In the genomic region with DNA sequence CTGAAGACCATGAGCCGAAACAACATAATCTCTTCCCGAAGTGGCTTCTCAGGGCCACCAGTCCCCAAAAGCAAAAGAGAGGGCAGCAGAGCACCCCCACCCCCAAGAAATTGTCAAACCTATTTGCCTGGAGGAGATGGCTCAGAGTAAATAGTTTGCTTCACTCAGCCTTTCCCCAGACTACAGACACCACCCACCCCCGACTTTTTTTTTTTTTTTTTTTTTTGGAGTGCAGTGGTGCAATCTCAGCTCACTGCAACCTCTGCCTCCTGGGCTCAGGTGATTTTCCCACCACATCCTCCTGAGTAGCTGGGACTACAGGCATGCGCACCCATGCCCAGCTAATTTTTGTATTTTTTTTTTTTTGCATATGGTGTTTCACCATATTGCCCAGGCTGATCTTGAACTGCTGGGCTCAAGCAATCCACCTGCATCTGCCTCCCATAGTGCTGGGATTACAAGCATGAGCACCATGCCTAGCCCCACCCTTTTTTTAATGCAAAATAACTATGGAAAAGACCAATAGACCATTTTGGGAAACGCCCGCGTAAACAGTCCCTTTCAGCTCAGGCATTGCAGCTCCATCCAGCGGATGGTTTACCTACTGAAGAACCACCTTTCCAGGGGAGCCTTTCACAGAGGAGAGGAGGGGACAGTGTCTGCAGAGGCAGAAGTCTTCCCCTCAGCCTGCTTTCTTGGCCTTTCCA, we compare ENCODE assay signal across 1 cellular context.
TF ChIP-seq lines count a peak whose summit lies in the region.

No MANE protein-coding gene starts in this region.

TF ChIP-seq in GM23338, 12 proteins besides CTCF, POLR2A, EP300 and RAD21:
- TF ChIP-seq, protein P1, sequence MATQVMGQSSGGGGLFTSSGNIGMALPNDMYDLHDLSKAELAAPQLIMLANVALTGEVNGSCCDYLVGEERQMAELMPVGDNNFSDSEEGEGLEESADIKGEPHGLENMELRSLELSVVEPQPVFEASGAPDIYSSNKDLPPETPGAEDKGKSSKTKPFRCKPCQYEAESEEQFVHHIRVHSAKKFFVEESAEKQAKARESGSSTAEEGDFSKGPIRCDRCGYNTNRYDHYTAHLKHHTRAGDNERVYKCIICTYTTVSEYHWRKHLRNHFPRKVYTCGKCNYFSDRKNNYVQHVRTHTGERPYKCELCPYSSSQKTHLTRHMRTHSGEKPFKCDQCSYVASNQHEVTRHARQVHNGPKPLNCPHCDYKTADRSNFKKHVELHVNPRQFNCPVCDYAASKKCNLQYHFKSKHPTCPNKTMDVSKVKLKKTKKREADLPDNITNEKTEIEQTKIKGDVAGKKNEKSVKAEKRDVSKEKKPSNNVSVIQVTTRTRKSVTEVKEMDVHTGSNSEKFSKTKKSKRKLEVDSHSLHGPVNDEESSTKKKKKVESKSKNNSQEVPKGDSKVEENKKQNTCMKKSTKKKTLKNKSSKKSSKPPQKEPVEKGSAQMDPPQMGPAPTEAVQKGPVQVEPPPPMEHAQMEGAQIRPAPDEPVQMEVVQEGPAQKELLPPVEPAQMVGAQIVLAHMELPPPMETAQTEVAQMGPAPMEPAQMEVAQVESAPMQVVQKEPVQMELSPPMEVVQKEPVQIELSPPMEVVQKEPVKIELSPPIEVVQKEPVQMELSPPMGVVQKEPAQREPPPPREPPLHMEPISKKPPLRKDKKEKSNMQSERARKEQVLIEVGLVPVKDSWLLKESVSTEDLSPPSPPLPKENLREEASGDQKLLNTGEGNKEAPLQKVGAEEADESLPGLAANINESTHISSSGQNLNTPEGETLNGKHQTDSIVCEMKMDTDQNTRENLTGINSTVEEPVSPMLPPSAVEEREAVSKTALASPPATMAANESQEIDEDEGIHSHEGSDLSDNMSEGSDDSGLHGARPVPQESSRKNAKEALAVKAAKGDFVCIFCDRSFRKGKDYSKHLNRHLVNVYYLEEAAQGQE (IDR thresholded peaks at IDR 0.05; ENCODE audit: unreplicated experiment): no peak
- TF ChIP-seq ZNF114 (CRISPR knock-in tag; IDR thresholded peaks at IDR 0.05) (no peak), POLR2AphosphoS5 (IDR thresholded peaks at IDR 0.05; ENCODE audit: low read depth) (no peak), JUNB (IDR thresholded peaks at IDR 0.05; ENCODE audit: unreplicated experiment) (no peak), NANOG (IDR thresholded peaks at IDR 0.05; ENCODE audit: borderline replicate concordance) (no peak), ETS1 (IDR thresholded peaks at IDR 0.05) (no peak), ZNF331 (CRISPR knock-in tag; IDR thresholded peaks at IDR 0.05; ENCODE audit: low read depth) (no peak), EZH2phosphoT487 (IDR thresholded peaks at IDR 0.05; ENCODE audit: unreplicated experiment) (no peak), STAT1 (IDR thresholded peaks at IDR 0.05; ENCODE audit: unreplicated experiment) (no peak), EZH2 (IDR thresholded peaks at IDR 0.05; ENCODE audit: low read depth, unreplicated experiment) (no peak), CREB1 (CRISPR knock-in tag; IDR thresholded peaks at IDR 0.05; ENCODE audit: low read depth) (no peak)
- TF ChIP-seq, protein P2, sequence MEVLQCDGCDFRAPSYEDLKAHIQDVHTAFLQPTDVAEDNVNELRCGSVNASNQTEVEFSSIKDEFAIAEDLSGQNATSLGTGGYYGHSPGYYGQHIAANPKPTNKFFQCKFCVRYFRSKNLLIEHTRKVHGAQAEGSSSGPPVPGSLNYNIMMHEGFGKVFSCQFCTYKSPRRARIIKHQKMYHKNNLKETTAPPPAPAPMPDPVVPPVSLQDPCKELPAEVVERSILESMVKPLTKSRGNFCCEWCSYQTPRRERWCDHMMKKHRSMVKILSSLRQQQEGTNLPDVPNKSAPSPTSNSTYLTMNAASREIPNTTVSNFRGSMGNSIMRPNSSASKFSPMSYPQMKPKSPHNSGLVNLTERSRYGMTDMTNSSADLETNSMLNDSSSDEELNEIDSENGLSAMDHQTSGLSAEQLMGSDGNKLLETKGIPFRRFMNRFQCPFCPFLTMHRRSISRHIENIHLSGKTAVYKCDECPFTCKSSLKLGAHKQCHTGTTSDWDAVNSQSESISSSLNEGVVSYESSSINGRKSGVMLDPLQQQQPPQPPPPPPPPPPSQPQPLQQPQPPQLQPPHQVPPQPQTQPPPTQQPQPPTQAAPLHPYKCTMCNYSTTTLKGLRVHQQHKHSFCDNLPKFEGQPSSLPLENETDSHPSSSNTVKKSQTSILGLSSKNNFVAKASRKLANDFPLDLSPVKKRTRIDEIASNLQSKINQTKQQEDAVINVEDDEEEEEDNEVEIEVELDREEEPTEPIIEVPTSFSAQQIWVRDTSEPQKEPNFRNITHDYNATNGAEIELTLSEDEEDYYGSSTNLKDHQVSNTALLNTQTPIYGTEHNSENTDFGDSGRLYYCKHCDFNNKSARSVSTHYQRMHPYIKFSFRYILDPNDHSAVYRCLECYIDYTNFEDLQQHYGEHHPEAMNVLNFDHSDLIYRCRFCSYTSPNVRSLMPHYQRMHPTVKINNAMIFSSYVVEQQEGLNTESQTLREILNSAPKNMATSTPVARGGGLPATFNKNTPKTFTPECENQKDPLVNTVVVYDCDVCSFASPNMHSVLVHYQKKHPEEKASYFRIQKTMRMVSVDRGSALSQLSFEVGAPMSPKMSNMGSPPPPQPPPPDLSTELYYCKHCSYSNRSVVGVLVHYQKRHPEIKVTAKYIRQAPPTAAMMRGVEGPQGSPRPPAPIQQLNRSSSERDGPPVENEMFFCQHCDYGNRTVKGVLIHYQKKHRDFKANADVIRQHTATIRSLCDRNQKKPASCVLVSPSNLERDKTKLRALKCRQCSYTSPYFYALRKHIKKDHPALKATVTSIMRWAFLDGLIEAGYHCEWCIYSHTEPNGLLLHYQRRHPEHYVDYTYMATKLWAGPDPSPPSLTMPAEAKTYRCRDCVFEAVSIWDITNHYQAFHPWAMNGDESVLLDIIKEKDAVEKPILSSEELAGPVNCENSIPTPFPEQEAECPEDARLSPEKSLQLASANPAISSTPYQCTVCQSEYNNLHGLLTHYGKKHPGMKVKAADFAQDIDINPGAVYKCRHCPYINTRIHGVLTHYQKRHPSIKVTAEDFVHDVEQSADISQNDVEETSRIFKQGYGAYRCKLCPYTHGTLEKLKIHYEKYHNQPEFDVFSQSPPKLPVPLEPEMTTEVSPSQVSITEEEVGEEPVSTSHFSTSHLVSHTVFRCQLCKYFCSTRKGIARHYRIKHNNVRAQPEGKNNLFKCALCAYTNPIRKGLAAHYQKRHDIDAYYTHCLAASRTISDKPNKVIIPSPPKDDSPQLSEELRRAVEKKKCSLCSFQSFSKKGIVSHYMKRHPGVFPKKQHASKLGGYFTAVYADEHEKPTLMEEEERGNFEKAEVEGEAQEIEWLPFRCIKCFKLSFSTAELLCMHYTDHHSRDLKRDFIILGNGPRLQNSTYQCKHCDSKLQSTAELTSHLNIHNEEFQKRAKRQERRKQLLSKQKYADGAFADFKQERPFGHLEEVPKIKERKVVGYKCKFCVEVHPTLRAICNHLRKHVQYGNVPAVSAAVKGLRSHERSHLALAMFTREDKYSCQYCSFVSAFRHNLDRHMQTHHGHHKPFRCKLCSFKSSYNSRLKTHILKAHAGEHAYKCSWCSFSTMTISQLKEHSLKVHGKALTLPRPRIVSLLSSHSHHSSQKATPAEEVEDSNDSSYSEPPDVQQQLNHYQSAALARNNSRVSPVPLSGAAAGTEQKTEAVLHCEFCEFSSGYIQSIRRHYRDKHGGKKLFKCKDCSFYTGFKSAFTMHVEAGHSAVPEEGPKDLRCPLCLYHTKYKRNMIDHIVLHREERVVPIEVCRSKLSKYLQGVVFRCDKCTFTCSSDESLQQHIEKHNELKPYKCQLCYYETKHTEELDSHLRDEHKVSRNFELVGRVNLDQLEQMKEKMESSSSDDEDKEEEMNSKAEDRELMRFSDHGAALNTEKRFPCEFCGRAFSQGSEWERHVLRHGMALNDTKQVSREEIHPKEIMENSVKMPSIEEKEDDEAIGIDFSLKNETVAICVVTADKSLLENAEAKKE (CRISPR knock-in tag; IDR thresholded peaks at IDR 0.05): no peak
